Comparison of ENCODE assay signal across 9 cellular contexts in genomic region chr9:34500623-34501267, GRCh38. TPM values are rescaled to one million over a fixed set of nuclear protein-coding genes. Genes with fewer than 3 reads are reported as not detected.
A peak's percentile ranks its signal among the peaks of the same experiment; 100 is the strongest.
DNase-seq lines count a peak whose midpoint lies in the region; ATAC-seq and TF ChIP-seq lines count a peak whose summit lies in the region.
"Had no signal": no experiment of that assay in that cellular context is flagged by ENCODE, and none has a peak within 500 bp of the region (broad histone marks: within the 10 kb centered on the region; RNA-seq: fewer than 3 reads in every experiment).

No MANE protein-coding gene starts in this region.

- intact Hi-C loops in psoas muscle (cut with DNase I) (loop anchor here (1.0 to 2.0 kb wide), 5 partner anchors 63 to 168 kb away; no protein-coding TSS in a partner anchor), aorta (cut with DNase I) (loop anchor here (1.0 to 5.0 kb wide), 5 partner anchors 43 to 102 kb away; partner anchors contain the start of genes DNAI1 (in 1 of the 2) and FAM219A (in 1 of the 2))

- H3K4me1 ChIP-seq in psoas muscle (no peaks in the 10 kb centered on the region), aorta (ENCODE audit: control insufficient read depth in 1 of 2, insufficient read depth in 2 of 2, low read length in 2 of 2) (no peaks in the 10 kb centered on the region)

- peak; percentile 99 for TF ChIP-seq CTCF in psoas muscle (IDR thresholded peaks at IDR 0.05)

- ATAC-seq in psoas muscle: peak; percentile 78 to 91 (median 83)
- ATAC-seq in aorta (ENCODE audit: low FRiP score): peak; percentile 73
- ATAC-seq in HG02970 (IDR thresholded peaks at IDR 0.05; ENCODE audit: low FRiP score, unreplicated experiment): no peak

- H3K9me3 ChIP-seq in psoas muscle (no peaks in the 10 kb centered on the region), aorta (ENCODE audit: control insufficient read depth, low read length) (no peaks in the 10 kb centered on the region)

- H3K27me3 ChIP-seq in psoas muscle (ENCODE audit: insufficient read depth in 3 of 3, low read length in 2 of 3) (no peaks in the 10 kb centered on the region), aorta (ENCODE audit: control insufficient read depth in 1 of 2, insufficient read depth in 2 of 2, low read length in 1 of 2) (no peaks in the 10 kb centered on the region)

- H3K27ac ChIP-seq in psoas muscle (no peak overlapping the region), aorta (ENCODE audit: low read depth in 1 of 2, low read length in 2 of 2) (no peak overlapping the region)

- no peak overlapping the region for H3K4me3 ChIP-seq in psoas muscle
- H3K4me3 ChIP-seq in aorta (ENCODE audit: low read length in 2 of 2): no peak overlapping the region

- 1 to 4% (median 1%) methylated on average over 6 of the region's 6 CpGs for WGBS in psoas muscle, 3 donors
- 0 to 2% methylated on average over 6 of the region's 6 CpGs for WGBS in aorta, 2 donors

- H3K36me3 ChIP-seq in psoas muscle (ENCODE audit: insufficient read depth in 1 of 2, low read depth in 1 of 2) (no peaks in the 10 kb centered on the region), aorta (ENCODE audit: control insufficient read depth in 1 of 2, insufficient read depth in 2 of 2, low read length in 1 of 2) (no peaks in the 10 kb centered on the region)

- DNase-seq in DMS 273 treated with DMSO at 0.1 percent for 48 hours (lab: John Stamatoyannopoulos, UW) (peak; percentile 15), HT-29 (ENCODE audit: low spot score) (peak; percentile 75), RPMI8226 (peak; percentile 59), glomerular visceral epithelial cell (ENCODE audit: extremely low spot score) (peak; percentile 48), psoas muscle (peak; percentile 33 to 72), aorta (peak; percentile 49 to 84)
- DNase-seq in activated T-helper 9 cell treated with anti-CD3 and anti-CD28 coated beads, Interleukin-2, amount 50 U/mL, for 16 hours (ENCODE audit: low read depth): peak; percentile 65

RNA-seq across cellular contexts. Expression of gene ENHO, which starts 22.0 kb away (rescaled TPM):
- total RNA-seq in HT-29 (2014; rRNA removed; shearing (Covaris generic)): 0.94 and 1.4 TPM in 2 replicates
- total RNA-seq in psoas muscle: under 1 TPM in 3 of 4 donors, not detected in 1; 0.20 to 0.64 (median 0.26) TPM
- 1 to 10 TPM in 1 of 3 donors, under 1 TPM in 2; 0.35 to 1.2 (median 0.39) TPM for polyA plus RNA-seq in psoas muscle
- not detected for total RNA-seq in aorta
- polyA plus RNA-seq in aorta: not detected
- total RNA-seq: T-helper 2 cell treated with Interferon-gamma antibody and Interleukin-4, amounts not matched to agents 100 ng/mL and 5 ng/mL, for 36 hours had no signal

RNA-seq across cellular contexts. Expression of gene DNAI1, which starts 42.1 kb away (rescaled TPM):
- total RNA-seq in HT-29 (2014; rRNA removed; shearing (Covaris generic)): not detected in 2 replicates
- total RNA-seq in psoas muscle (under 1 TPM in 1 of 4 donors, not detected in 3; 0.19 TPM), aorta (not detected)
- polyA plus RNA-seq in psoas muscle (under 1 TPM; 0.04 to 0.70 (median 0.34) TPM), aorta (not detected)
- total RNA-seq: T-helper 2 cell treated with Interferon-gamma antibody and Interleukin-4, amounts not matched to agents 100 ng/mL and 5 ng/mL, for 36 hours had no signal

RNA-seq across cellular contexts. Expression of gene FAM219A, which starts 42.4 kb away (rescaled TPM):
- 8.0 and 10.3 TPM in 2 replicates for total RNA-seq in HT-29 (2014; rRNA removed; shearing (Covaris generic))
- total RNA-seq in psoas muscle (10 to 100 TPM; 34.5 to 84.0 (median 38.5) TPM), aorta (10 to 100 TPM; 43.9 to 48.0 TPM)
- polyA plus RNA-seq in psoas muscle (10 to 100 TPM; 25.4 to 99.4 (median 27.3) TPM), aorta (10 to 100 TPM; 10.1 to 10.6 TPM)

Comparison
In these comparisons a context has a peak if more than half of its experiments do, and no peak if none do; other contexts are left out.
1. DNase-seq: peak in every context shown above with its lines; median percentile 75 in HT-29; 66 in aorta; 65 in activated T-helper 9 cell treated with anti-CD3 and anti-CD28 coated beads, Interleukin-2, amount 50 U/mL, for 16 hours; 59 in RPMI8226; 52 in psoas muscle; 48 in glomerular visceral epithelial cell; 15 in DMS 273 treated with DMSO at 0.1 percent for 48 hours.